ENCODE assay signal across 8 cellular contexts in the genomic region with DNA sequence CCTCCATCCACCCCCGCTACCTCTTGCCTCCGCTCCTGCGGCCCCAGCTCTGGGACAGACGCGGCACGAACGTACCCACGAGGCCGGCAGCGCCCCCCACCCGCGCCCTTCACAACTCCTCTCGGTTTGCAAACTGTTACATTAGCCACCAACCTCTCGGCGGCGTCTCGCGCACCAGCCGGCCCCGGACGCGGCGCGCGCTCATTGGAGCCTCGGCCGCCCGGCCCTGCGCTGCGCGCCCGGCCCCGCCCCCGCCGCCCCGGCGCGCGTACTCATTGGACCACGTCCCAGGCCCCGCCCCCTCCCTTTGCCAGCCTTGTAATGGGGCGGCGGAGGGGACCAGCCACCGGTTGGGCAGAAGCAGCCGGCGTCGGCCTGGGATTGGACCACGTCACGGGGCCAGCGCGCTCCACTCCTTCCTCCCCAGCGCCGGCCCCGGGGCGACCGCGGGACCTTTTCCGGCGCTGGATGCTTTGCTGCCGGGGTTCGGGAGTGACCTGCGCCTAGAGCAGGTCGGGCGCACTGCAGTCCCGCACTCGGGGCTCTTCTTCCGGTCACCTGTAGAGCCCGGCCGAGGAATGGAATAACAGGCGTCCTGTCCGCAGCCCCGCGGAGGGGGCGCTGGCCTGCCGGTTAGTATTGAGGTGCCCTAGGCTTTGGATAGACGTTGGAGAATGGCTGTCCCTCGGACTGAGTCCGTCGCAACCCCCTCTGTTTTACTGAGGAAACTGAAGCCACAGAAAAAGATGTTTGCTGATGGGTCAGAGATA. TPM values are rescaled to one million over a fixed set of nuclear protein-coding genes. Genes with fewer than 3 reads are reported as not detected.
DNase-seq lines count a peak whose midpoint lies in the region; TF ChIP-seq lines count a peak whose summit lies in the region.

HYOU1 (minus strand) TSS at position 206 of the 770 bp plus-strand sequence. CDS start 1,045 bp downstream, outside the sequence.

- H3K4me3 ChIP-seq in H7 (ENCODE audit: insufficient read depth, low read depth, low read length), result peak within 1 kb of the TSS; percentile 83
- peak within 1 kb of the TSS; percentile 80 for H3K4me3 ChIP-seq in neural cell (ENCODE audit: low read length)
- peak within 1 kb of the TSS; percentile 94 to 98 (median 96) for H3K4me3 ChIP-seq in stomach

- TF ChIP-seq POLR2A in stomach (IDR thresholded peaks at IDR 0.05), result peak in 1 of 4 donors; percentile 33

- peaks cover 16% of the 10 kb centered on the region for H3K36me3 ChIP-seq in ES-I3 (ENCODE audit: insufficient read depth, low read length)
- peaks cover 30% of the 10 kb centered on the region for H3K36me3 ChIP-seq in H7 (replicated peaks; ENCODE audit: control insufficient read depth, insufficient read depth, low read length)
- peaks cover 2% of the 10 kb centered on the region for H3K36me3 ChIP-seq in neural cell (ENCODE audit: insufficient read depth, low read length)
- H3K36me3 ChIP-seq in stomach, result peaks cover 27 to 35% (median 34%) of the 10 kb centered on the region in 4 donors

- H3K27ac ChIP-seq in neural cell (ENCODE audit: low read length) (peak within 1 kb of the TSS; percentile 72), stomach (peak within 1 kb of the TSS; percentile 91 to 95 (median 93))

- WGBS in stomach, 5 donors, result 1% methylated on average over 42 to 79 of the region's 79 CpGs

- peak within 1 kb of the TSS; percentile 65 for H2AFZ ChIP-seq in neural cell (ENCODE audit: low read depth, low read length)

- H4K20me1 ChIP-seq in neural cell (ENCODE audit: insufficient read depth), result no peaks in the 10 kb centered on the region

- no peaks in the 10 kb centered on the region for H3K9me2 ChIP-seq in neural cell (ENCODE audit: insufficient read depth, low read length)

- H3K79me2 ChIP-seq in neural cell (replicated peaks; ENCODE audit: insufficient read depth, low read length), result peaks cover 12% of the 10 kb centered on the region

- H3K9me3 ChIP-seq in ES-I3 (ENCODE audit: control insufficient read depth, insufficient read depth, low read length) (no peaks in the 10 kb centered on the region), neural cell (ENCODE audit: low read length) (no peaks in the 10 kb centered on the region), stomach (no peaks in the 10 kb centered on the region)

- H3F3A ChIP-seq in neural cell (ENCODE audit: insufficient read depth, low read length, poor library complexity, severe bottlenecking), result no peaks in the 10 kb centered on the region

- H3K4me1 ChIP-seq in ES-I3 (ENCODE audit: insufficient read depth, low read length) (peaks cover 4% of the 10 kb centered on the region; the same call in 1 of the 2 replicates), stomach (peaks cover 20 to 39% (median 32%) of the 10 kb centered on the region in 4 donors)

- DNase-seq in H7 (peak; percentile 100), M059J (ENCODE audit: low read depth) (peak; percentile 95), SHP77 (lab: John Stamatoyannopoulos, UW) (peak; percentile 94 to 98), fibroblast of the conjunctiva (ENCODE audit: low read depth) (peak; percentile 91), stomach (peak; percentile 99)
- DNase-seq in activated effector memory CD4-positive, alpha-beta T cell treated with anti-CD3 and anti-CD28 coated beads, Interleukin-2, amount 50 U/mL, for 16 hours, result peak; percentile 99

- H3K4me2 ChIP-seq in neural cell (ENCODE audit: low read length), result peak within 1 kb of the TSS; percentile 98

- intact Hi-C loops in stomach (cut with DNase I; ENCODE audit: low total_unique reads), result no loop called here

- no peaks in the 10 kb centered on the region for H3K27me3 ChIP-seq in H7 (ENCODE audit: control insufficient read depth, insufficient read depth, low read length)
- H3K27me3 ChIP-seq in neural cell (ENCODE audit: insufficient read depth, low read depth, low read length), result no peaks in the 10 kb centered on the region
- H3K27me3 ChIP-seq in stomach, result no peaks in the 10 kb centered on the region

- peak; percentile 19 for TF ChIP-seq RAD21 in neural cell (conservative IDR thresholded peaks at IDR 0.05)

- TF ChIP-seq EP300 in neural cell (conservative IDR thresholded peaks at IDR 0.05; ENCODE audit: poor library complexity, severe bottlenecking) (peak; percentile 20), stomach (IDR thresholded peaks at IDR 0.05) (no peak)

- TF ChIP-seq CTCF in neural cell (IDR thresholded peaks at IDR 0.05; ENCODE audit: poor library complexity, severe bottlenecking) (peak; percentile 53), stomach (IDR thresholded peaks at IDR 0.05) (peak in 2 of 7 experiments; percentile 11 to 22)

- H3K9ac ChIP-seq in ES-I3 (ENCODE audit: low read depth, low read length) (peak within 1 kb of the TSS; percentile 96), neural cell (ENCODE audit: low read length) (peak within 1 kb of the TSS; percentile 77)

TF ChIP-seq in neural cell, 6 proteins besides CTCF, POLR2A, EP300 and RAD21:
- TF ChIP-seq SMC3 (conservative IDR thresholded peaks at IDR 0.05; ENCODE audit: poor library complexity) (peak; percentile 22), EZH2 (IDR thresholded peaks at IDR 0.05; ENCODE audit: borderline replicate concordance, insufficient read depth, low read length, poor library complexity, severe bottlenecking) (no peak), MXI1 (conservative IDR thresholded peaks at IDR 0.05; ENCODE audit: poor library complexity, severe bottlenecking) (peak; percentile 93), TAF1 (IDR thresholded peaks at IDR 0.05; ENCODE audit: low read depth) (peak; percentile 37), REST (IDR thresholded peaks at IDR 0.05; ENCODE audit: borderline replicate concordance) (no peak), POLR2AphosphoS5 (IDR thresholded peaks at IDR 0.05) (peak; percentile 64)

RNA-seq across cellular contexts. Expression of gene HYOU1, which starts in this region (rescaled TPM):
- total RNA-seq in H7 (2014; rRNA removed; shearing (Covaris generic)), result 183 and 200 TPM in 2 replicates
- 152 and 234 TPM in 2 replicates for total RNA-seq in M059J (2014; rRNA removed; shearing (Covaris generic))
- polyA plus RNA-seq in neural cell, result 68.4 and 74.6 TPM in 2 replicates
- polyA minus RNA-seq in neural cell, result 88.7 and 92.5 TPM in 2 replicates
- 100 to 1,000 TPM in 2 of 5 donors, 10 to 100 TPM in 3; 46.1 to 127 (median 80.0) TPM for total RNA-seq in stomach
- 10 to 100 TPM; 12.7 to 57.2 (median 26.7) TPM for polyA plus RNA-seq in stomach

Comparison
In these comparisons a context has a peak if more than half of its experiments do, and no peak if none do; other contexts are left out.
1. Peak in every context shown above with its lines: DNase-seq, H3K4me3 ChIP-seq and H3K27ac ChIP-seq.